ENCODE assay signal across 7 cellular contexts in the genomic region with DNA sequence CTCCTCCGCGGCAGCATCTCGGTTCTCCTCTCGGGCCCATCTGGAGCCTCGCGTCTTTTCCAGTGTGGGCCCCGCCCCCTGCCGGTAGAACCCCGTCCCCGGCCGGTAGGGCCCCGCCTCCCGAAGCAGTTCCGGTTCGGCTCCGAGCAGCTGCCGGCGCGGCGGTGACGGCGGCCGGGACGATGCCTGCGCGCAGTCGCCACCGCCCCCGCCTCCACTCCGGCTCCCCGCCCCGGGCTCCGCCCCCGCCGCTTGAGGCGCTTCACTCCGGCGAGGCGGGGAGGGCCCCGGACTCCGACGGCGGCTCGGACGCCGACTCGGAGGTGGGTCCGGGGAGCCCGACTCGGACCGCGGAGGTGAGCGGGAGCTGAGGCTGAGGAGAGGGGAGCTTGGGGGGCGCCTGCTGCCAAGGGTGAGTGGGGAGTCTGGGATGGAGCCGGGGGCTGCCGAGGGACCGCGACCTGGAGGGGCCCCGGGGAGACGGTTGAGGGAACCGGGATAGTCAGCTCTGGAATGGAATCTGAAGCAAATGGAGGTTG. TPM values are rescaled to one million over a fixed set of nuclear protein-coding genes. Genes with fewer than 3 reads are reported as not detected.
A peak's percentile ranks its signal among the peaks of the same experiment; 100 is the strongest.
DNase-seq lines count a peak whose midpoint lies in the region; ATAC-seq and TF ChIP-seq lines count a peak whose summit lies in the region.

A gene (plus strand): TSS at position 290 of the 539 bp plus-strand sequence. CDS start 38,873 bp downstream, outside the sequence.

- TF ChIP-seq CTCF in kidney epithelial cell (IDR thresholded peaks at IDR 0.05; ENCODE audit: insufficient read depth, low read length, poor library complexity, severe bottlenecking), result no peak

- H3K4me3 ChIP-seq in kidney epithelial cell (ENCODE audit: low read depth, low read length), result peak within 1 kb of the TSS; percentile 64

- peak; percentile 78 for ATAC-seq in GM18519 (IDR thresholded peaks at IDR 0.05; ENCODE audit: low FRiP score, unreplicated experiment)
- ATAC-seq in HG03066 (IDR thresholded peaks at IDR 0.05; ENCODE audit: low read depth, unreplicated experiment), result peak; percentile 74

- no peaks in the 10 kb centered on the region for H3K27me3 ChIP-seq in kidney epithelial cell (ENCODE audit: control insufficient read depth, insufficient read depth, low read length)

- DNase-seq in NCI-H446 (lab: John Stamatoyannopoulos, UW) (peak; percentile 77 to 92), cerebellar nuclear complex (lab: John Stamatoyannopoulos, UW) (peak; percentile 35 to 66), kidney epithelial cell (ENCODE audit: low read depth) (peak; percentile 77)
- peak; percentile 91 to 97 for DNase-seq in activated CD4-positive, alpha-beta T cell treated with anti-CD3 and anti-CD28 coated beads for 24 hours (ENCODE audit: low read depth in 2 of 2)
- peak; percentile 89 to 92 for DNase-seq in stimulated activated CD4-positive, alpha-beta T cell treated with anti-CD3 and anti-CD28 coated beads, Interleukin-15, amount 100 ng/mL, for 1 hour (ENCODE audit: low read depth in 1 of 2, low spot score in 1 of 2)

- no peaks in the 10 kb centered on the region for H3K36me3 ChIP-seq in kidney epithelial cell (ENCODE audit: control insufficient read depth, insufficient read depth, low read length)

RNA-seq across cellular contexts. Expression of the gene that starts here (rescaled TPM):
- total RNA-seq in kidney epithelial cell, result 14.9 and 17.0 TPM in 2 replicates

Comparison
In these comparisons a context has a peak if more than half of its experiments do, and no peak if none do; other contexts are left out.
1. Peak in every context shown above with its lines: DNase-seq, ATAC-seq and H3K4me3 ChIP-seq.